Comparison of ENCODE assay signal across 1 cellular context in genomic region chr7:28958235-28958945, GRCh38.
TF ChIP-seq lines count a peak whose summit lies in the region.

A gene with protein sequence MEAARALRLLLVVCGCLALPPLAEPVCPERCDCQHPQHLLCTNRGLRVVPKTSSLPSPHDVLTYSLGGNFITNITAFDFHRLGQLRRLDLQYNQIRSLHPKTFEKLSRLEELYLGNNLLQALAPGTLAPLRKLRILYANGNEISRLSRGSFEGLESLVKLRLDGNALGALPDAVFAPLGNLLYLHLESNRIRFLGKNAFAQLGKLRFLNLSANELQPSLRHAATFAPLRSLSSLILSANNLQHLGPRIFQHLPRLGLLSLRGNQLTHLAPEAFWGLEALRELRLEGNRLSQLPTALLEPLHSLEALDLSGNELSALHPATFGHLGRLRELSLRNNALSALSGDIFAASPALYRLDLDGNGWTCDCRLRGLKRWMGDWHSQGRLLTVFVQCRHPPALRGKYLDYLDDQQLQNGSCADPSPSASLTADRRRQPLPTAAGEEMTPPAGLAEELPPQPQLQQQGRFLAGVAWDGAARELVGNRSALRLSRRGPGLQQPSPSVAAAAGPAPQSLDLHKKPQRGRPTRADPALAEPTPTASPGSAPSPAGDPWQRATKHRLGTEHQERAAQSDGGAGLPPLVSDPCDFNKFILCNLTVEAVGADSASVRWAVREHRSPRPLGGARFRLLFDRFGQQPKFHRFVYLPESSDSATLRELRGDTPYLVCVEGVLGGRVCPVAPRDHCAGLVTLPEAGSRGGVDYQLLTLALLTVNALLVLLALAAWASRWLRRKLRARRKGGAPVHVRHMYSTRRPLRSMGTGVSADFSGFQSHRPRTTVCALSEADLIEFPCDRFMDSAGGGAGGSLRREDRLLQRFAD (minus strand): TSS chr7:28958330. CDS start chr7:28958046, 284 bp downstream.

TF ChIP-seq in IMR-90, 13 proteins besides CTCF, POLR2A, EP300 and RAD21 (continued from another document):
- no peak for TF ChIP-seq CHD1 (IDR thresholded peaks at IDR 0.05; ENCODE audit: low read depth, low read length)
- TF ChIP-seq, protein P1, sequence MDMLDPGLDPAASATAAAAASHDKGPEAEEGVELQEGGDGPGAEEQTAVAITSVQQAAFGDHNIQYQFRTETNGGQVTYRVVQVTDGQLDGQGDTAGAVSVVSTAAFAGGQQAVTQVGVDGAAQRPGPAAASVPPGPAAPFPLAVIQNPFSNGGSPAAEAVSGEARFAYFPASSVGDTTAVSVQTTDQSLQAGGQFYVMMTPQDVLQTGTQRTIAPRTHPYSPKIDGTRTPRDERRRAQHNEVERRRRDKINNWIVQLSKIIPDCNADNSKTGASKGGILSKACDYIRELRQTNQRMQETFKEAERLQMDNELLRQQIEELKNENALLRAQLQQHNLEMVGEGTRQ (IDR thresholded peaks at IDR 0.05; ENCODE audit: low read depth, low read length): no peak
